Comparison of ENCODE assay signal across 11 cellular contexts in genomic region chr18:12686100-12686499, GRCh38. TPM values are rescaled to one million over a fixed set of nuclear protein-coding genes. Genes with fewer than 3 reads are reported as not detected.
A peak's percentile ranks its signal among the peaks of the same experiment; 100 is the strongest.
DNase-seq lines count a peak whose midpoint lies in the region; ATAC-seq and TF ChIP-seq lines count a peak whose summit lies in the region.
"Had no signal": no experiment of that assay in that cellular context is flagged by ENCODE, and none has a peak within 500 bp of the region (broad histone marks: within the 10 kb centered on the region; RNA-seq: fewer than 3 reads in every experiment).

No MANE protein-coding gene starts in this region.

- peak; percentile 18 to 43 (median 37); a peak in 3 of 6 replicates for TF ChIP-seq CTCF in HCT116 (IDR thresholded peaks at IDR 0.05 in 2 of 3, conservative IDR thresholded peaks at IDR 0.05 in 1 of 3; ENCODE audit: borderline replicate concordance in 1 of 3, insufficient read depth in 1 of 3, low read depth in 2 of 3, low read length in 2 of 3)
- TF ChIP-seq CTCF in fibroblast of lung (conservative IDR thresholded peaks at IDR 0.05 in 1 of 2, IDR thresholded peaks at IDR 0.05 in 1 of 2; ENCODE audit: low read depth in 1 of 2, low read length in 2 of 2), result peak in 1 of 2 donors; percentile 24
- no peak for TF ChIP-seq CTCF in body of pancreas (IDR thresholded peaks at IDR 0.05)
- peak in 2 of 6 experiments; percentile 5 to 12 for TF ChIP-seq CTCF in Peyer's patch (IDR thresholded peaks at IDR 0.05)

- H3K4me3 ChIP-seq in HCT116 (replicated peaks in 1 of 2; ENCODE audit: low read depth in 1 of 2, low read length in 2 of 2) (no peak overlapping the region), fibroblast of lung (replicated peaks in 1 of 4; ENCODE audit: control extremely low read depth in 1 of 4, insufficient read depth in 1 of 4, low read depth in 3 of 4, low read length in 4 of 4) (no peak overlapping the region), body of pancreas (no peak overlapping the region), Peyer's patch (no peak overlapping the region)
- H3K4me3 ChIP-seq: mucosa of descending colon had no signal

- TF ChIP-seq POLR2A in HCT116 (IDR thresholded peaks at IDR 0.05; ENCODE audit: borderline replicate concordance, extremely low read depth, insufficient read depth, insufficient read length) (no peak), body of pancreas (IDR thresholded peaks at IDR 0.05) (no peak), Peyer's patch (IDR thresholded peaks at IDR 0.05) (no peak)

- POLR2A ChIA-PET in HCT116 (lab: Charles Lee), result no interaction called here

- H3K36me3 ChIP-seq in HCT116 (ENCODE audit: control insufficient read depth in 1 of 2, insufficient read depth in 2 of 2, low read length in 2 of 2) (no peaks in the 10 kb centered on the region; a peak in 1 of 4 replicates), fibroblast of lung (ENCODE audit: control insufficient read depth, insufficient read depth, low read length) (no peaks in the 10 kb centered on the region), body of pancreas (replicated peaks in 1 of 2; ENCODE audit: insufficient read depth in 1 of 2, low read depth in 2 of 2) (peaks cover 0 to 2% of the 10 kb centered on the region in 2 donors), Peyer's patch (peaks cover 0 to 20% (median 0%) of the 10 kb centered on the region in 3 donors)

- intact Hi-C loops in HCT116 (cut with micrococcal nuclease), result loop anchor here (1.0 kb wide), 1 partner anchor 248 kb away; no protein-coding TSS in a partner anchor
- intact Hi-C loops in body of pancreas (cut with DNase I), result no loop called here

- H3K4me2 ChIP-seq in HCT116 (ENCODE audit: low read length) (no peak overlapping the region), fibroblast of lung (ENCODE audit: extremely low read depth, insufficient read depth, low read length) (no peak overlapping the region)

- H3K9me3 ChIP-seq in HCT116 (ENCODE audit: control insufficient read depth in 1 of 2, insufficient read depth in 1 of 2, low read depth in 1 of 2, low read length in 2 of 2) (no peaks in the 10 kb centered on the region), fibroblast of lung (ENCODE audit: control insufficient read depth, insufficient read depth, low read depth, low read length) (no peaks in the 10 kb centered on the region), body of pancreas (no peaks in the 10 kb centered on the region), Peyer's patch (no peaks in the 10 kb centered on the region)
- H3K9me3 ChIP-seq: mucosa of descending colon had no signal

- no peak overlapping the region for H2AFZ ChIP-seq in HCT116 (ENCODE audit: low read depth, low read length, poor library complexity, severe bottlenecking)
- H2AFZ ChIP-seq in fibroblast of lung (ENCODE audit: low read length), result no peak overlapping the region

- WGBS in body of pancreas, 2 donors, result 72 to 78% methylated on average over 3 of the region's 3 CpGs

- BruUV-seq in HCT116 (replicated peaks; lab: Mats Ljungman, UMichigan), result no TSS peak

- RAD21 ChIA-PET in HCT116 (lab: Charles Lee; ENCODE audit: low non-redundant PET in 1 of 2, low total read pairs in 2 of 2, uncharacterized antibody in 2 of 2, unreplicated experiment in 2 of 2), result no interaction called here

- H3K9ac ChIP-seq in HCT116 (ENCODE audit: low read length) (no peak overlapping the region), fibroblast of lung (ENCODE audit: insufficient read depth, low read length) (no peak overlapping the region)

- TF ChIP-seq RAD21 in HCT116 (IDR thresholded peaks at IDR 0.05; ENCODE audit: low read depth), result peak; percentile 30; the same call in 1 of the 2 replicates

- H3K4me1 ChIP-seq in HCT116 (ENCODE audit: control insufficient read depth in 1 of 2, insufficient read depth in 2 of 2, low read length in 2 of 2) (no peaks in the 10 kb centered on the region), fibroblast of lung (ENCODE audit: control insufficient read depth, extremely low read depth, insufficient read depth, low read length) (no peaks in the 10 kb centered on the region), body of pancreas (peaks cover 7% of the 10 kb centered on the region), Peyer's patch (no peaks in the 10 kb centered on the region)

- H3K9me2 ChIP-seq in HCT116 (ENCODE audit: insufficient read depth), result no peaks in the 10 kb centered on the region

- H3K27me3 ChIP-seq in HCT116 (ENCODE audit: insufficient read depth, low read length), result no peaks in the 10 kb centered on the region
- H3K27me3 ChIP-seq in fibroblast of lung (ENCODE audit: control insufficient read depth, insufficient read depth, low read length), result no peaks in the 10 kb centered on the region
- H3K27me3 ChIP-seq in body of pancreas, result no peaks in the 10 kb centered on the region
- H3K27me3 ChIP-seq in Peyer's patch, result no peaks in the 10 kb centered on the region

- DNase-seq in COR-L47 (lab: John Stamatoyannopoulos, UW) (peak; percentile 25), HCT116 (ENCODE audit: low read depth, low spot score) (peak; percentile 22), RKO (ENCODE audit: low spot score) (peak; percentile 47), fibroblast of lung (ENCODE audit: low read depth in 2 of 2) (peak; percentile 29 to 35), body of pancreas (no peak), activated gamma-delta T cell treated with Interleukin-2 at 50 U/mL for 16 hours (no peak), Peyer's patch (no peak), DMS153 (lab: John Stamatoyannopoulos, UW) (no peak)
- DNase-seq: activated naive CD4-positive, alpha-beta T cell treated with Interleukin-2 at 50 U/mL for 16 hours; mucosa of descending colon; NCI-H1930 had no signal

- H4K20me1 ChIP-seq in HCT116 (ENCODE audit: insufficient read depth) (no peaks in the 10 kb centered on the region), fibroblast of lung (ENCODE audit: control insufficient read depth, extremely low read depth, insufficient read depth, low read length) (no peaks in the 10 kb centered on the region)

- H3K27ac ChIP-seq in HCT116 (ENCODE audit: low read depth, low read length) (no peak overlapping the region), fibroblast of lung (ENCODE audit: insufficient read depth, low read length) (no peak overlapping the region), body of pancreas (no peak overlapping the region), Peyer's patch (no peak overlapping the region)

- CTCF ChIA-PET in HCT116 (lab: Charles Lee), result interaction anchor here (0.8 kb wide), 1 partner anchor 58 kb away, joined by 3 read pairs; no protein-coding TSS in a partner anchor

- ATAC-seq in HCT116 (peak; percentile 91), body of pancreas (no peak)
- ATAC-seq: mucosa of descending colon had no signal

- no peaks in the 10 kb centered on the region for H3K79me2 ChIP-seq in HCT116 (ENCODE audit: insufficient read depth, low read length)
- H3K79me2 ChIP-seq in fibroblast of lung (ENCODE audit: control insufficient read depth, insufficient read depth, low read length), result no peaks in the 10 kb centered on the region

TF ChIP-seq in HCT116, 20 proteins besides CTCF, POLR2A, EP300 and RAD21 (continues in another document):
- no peak for TF ChIP-seq YY1 (IDR thresholded peaks at IDR 0.05; ENCODE audit: extremely low read depth, insufficient replicate concordance, low read depth, low read length)
- no peak for TF ChIP-seq EZH2 (IDR thresholded peaks at IDR 0.05)
- TF ChIP-seq CBX3 (IDR thresholded peaks at IDR 0.05; ENCODE audit: low read depth), result no peak
- no peak for TF ChIP-seq ZNF274 (IDR thresholded peaks at IDR 0.05; ENCODE audit: low read depth, low read length)
- TF ChIP-seq FOSL1 (IDR thresholded peaks at IDR 0.05; ENCODE audit: low read depth), result no peak

RNA-seq across cellular contexts. Expression of gene CEP76, which starts 16.4 kb away (rescaled TPM):
- total RNA-seq in HCT116 (2021; ENCODE audit: unreplicated experiment) (13.5 TPM), fibroblast of lung (8.1 and 8.5 TPM in 2 replicates), body of pancreas (10 to 100 TPM in 1 of 2 donors, 1 to 10 TPM in 1; 6.2 to 10.2 TPM), Peyer's patch (10 to 100 TPM; 11.5 to 28.2 (median 15.5) TPM)
- 7.1 and 8.1 TPM in 2 replicates for polyA plus RNA-seq in HCT116 (2012)
- polyA plus RNA-seq in fibroblast of lung, result 5.2 and 7.5 TPM in 2 replicates
- polyA plus RNA-seq in fibroblast of lung (2012), result 3.3 and 4.3 TPM in 2 replicates
- 1.8 TPM in 1 of 2 replicates, not detected in the other for polyA minus RNA-seq in fibroblast of lung (ENCODE audit: low replicate concordance)

RNA-seq across cellular contexts. Expression of gene PSMG2, which starts 16.7 kb away (rescaled TPM):
- total RNA-seq in HCT116 (2021; ENCODE audit: unreplicated experiment) (84.3 TPM), fibroblast of lung (72.8 and 74.5 TPM in 2 replicates), body of pancreas (10 to 100 TPM in 1 of 2 donors, 1 to 10 TPM in 1; 8.2 to 36.8 TPM), Peyer's patch (10 to 100 TPM; 49.2 to 55.3 (median 51.2) TPM)
- polyA plus RNA-seq in HCT116 (2012), result 36.6 and 58.1 TPM in 2 replicates
- 78.7 and 79.4 TPM in 2 replicates for polyA plus RNA-seq in fibroblast of lung
- 65.4 and 79.1 TPM in 2 replicates for polyA plus RNA-seq in fibroblast of lung (2012)
- polyA minus RNA-seq in fibroblast of lung (ENCODE audit: low replicate concordance), result 11.2 and 30.5 TPM in 2 replicates

RNA-seq across cellular contexts. Expression of gene SPIRE1, which starts 28.2 kb away (rescaled TPM):
- total RNA-seq in HCT116 (2021; ENCODE audit: unreplicated experiment) (26.6 TPM), fibroblast of lung (28.8 and 31.0 TPM in 2 replicates), body of pancreas (10 to 100 TPM in 1 of 2 donors, 1 to 10 TPM in 1; 8.2 to 15.0 TPM), Peyer's patch (10 to 100 TPM in 1 of 4 donors, 1 to 10 TPM in 3; 4.7 to 49.5 (median 7.1) TPM)
- polyA plus RNA-seq in HCT116 (2012), result 10.4 and 13.0 TPM in 2 replicates
- polyA plus RNA-seq in fibroblast of lung, result 16.5 and 19.0 TPM in 2 replicates
- 13.0 and 13.7 TPM in 2 replicates for polyA plus RNA-seq in fibroblast of lung (2012)
- 7.4 and 16.3 TPM in 2 replicates for polyA minus RNA-seq in fibroblast of lung (ENCODE audit: low replicate concordance)

Comparison
In these comparisons a context has a peak if more than half of its experiments do, and no peak if none do; other contexts are left out.
1. DNase-seq: peak in COR-L47 (single experiment), HCT116 (single experiment), RKO (single experiment) and fibroblast of lung (2 of 2); none in body of pancreas (0 of 4), activated gamma-delta T cell treated with Interleukin-2 at 50 U/mL for 16 hours (single experiment), Peyer's patch (0 of 3) and DMS153 (single experiment).
2. CTCF ChIP-seq: peak in HCT116 (3 of 3); none in body of pancreas (0 of 7).